In the genomic region with DNA sequence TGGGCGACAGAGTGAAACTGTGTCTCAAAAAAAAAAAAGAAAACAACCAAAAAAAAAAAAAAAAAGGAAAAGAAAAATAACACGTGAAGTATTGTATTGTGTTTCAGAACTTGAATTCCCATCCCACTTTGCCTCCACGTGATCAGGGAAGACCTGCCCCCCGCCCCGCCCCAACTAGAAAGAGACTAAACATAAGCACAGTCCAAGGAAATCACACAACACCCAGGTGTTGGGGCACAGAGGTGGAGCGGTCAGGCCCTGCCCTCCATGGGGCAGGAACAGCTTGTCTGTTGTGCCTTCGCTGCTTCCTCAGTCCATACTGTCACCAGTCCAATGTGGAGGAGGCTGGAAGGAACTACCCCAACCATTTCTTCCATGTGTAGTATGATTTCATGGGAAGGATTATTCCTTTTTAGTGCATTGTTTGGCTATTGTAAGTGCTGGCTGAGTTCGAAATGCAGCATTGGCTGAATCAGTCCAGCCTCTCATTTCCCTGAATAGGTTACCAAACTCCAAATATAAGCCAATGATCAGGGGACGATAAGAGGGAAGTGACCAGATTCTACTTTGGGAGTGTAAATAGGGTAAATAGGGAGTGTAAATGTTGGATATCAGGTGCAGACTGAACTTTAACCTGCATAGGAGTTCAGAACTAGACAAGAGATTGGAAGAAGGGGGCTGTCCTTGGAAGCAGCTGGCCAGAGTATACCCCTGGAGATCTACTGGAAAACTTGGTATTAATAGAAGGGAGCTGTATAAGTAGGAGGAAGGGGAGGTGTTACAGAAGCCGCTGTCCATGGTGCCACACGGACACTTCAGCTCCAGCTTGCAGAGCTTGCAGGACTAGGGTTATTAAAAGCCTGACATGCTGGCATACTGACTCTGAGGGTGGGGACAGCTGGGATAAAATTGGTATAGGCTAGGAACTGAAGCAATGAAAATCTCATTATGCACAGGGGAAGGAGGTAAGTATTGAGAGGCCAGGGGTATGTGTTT, we compare ENCODE assay signal across 2 cellular contexts.
TF ChIP-seq lines count a peak whose summit lies in the region.

No MANE protein-coding gene starts in this region.

TF ChIP-seq in IMR-90, 13 proteins besides CTCF, POLR2A, EP300 and RAD21:
- TF ChIP-seq MAFK (IDR thresholded peaks at IDR 0.05; ENCODE audit: low read depth, low read length) (no peak), MAZ (IDR thresholded peaks at IDR 0.05; ENCODE audit: borderline replicate concordance, low read depth, low read length) (no peak), FOS (IDR thresholded peaks at IDR 0.05; ENCODE audit: low read depth, low read length) (no peak), CEBPB (IDR thresholded peaks at IDR 0.05; ENCODE audit: low read depth, low read length) (no peak), RFX5 (IDR thresholded peaks at IDR 0.05; ENCODE audit: low read depth, low read length) (no peak), BHLHE40 (IDR thresholded peaks at IDR 0.05; ENCODE audit: low read depth, low read length) (no peak), RCOR1 (IDR thresholded peaks at IDR 0.05; ENCODE audit: insufficient replicate concordance, low read length) (no peak), ELK1 (IDR thresholded peaks at IDR 0.05; ENCODE audit: borderline replicate concordance, low read depth, low read length) (no peak), CHD1 (IDR thresholded peaks at IDR 0.05; ENCODE audit: low read depth, low read length) (no peak), SMC3 (IDR thresholded peaks at IDR 0.05; ENCODE audit: low read depth, low read length) (no peak), NFE2L2 (IDR thresholded peaks at IDR 0.05; ENCODE audit: low read depth, low read length) (no peak), MXI1 (IDR thresholded peaks at IDR 0.05; ENCODE audit: borderline replicate concordance, low read depth, low read length) (no peak)
- TF ChIP-seq, protein P1, sequence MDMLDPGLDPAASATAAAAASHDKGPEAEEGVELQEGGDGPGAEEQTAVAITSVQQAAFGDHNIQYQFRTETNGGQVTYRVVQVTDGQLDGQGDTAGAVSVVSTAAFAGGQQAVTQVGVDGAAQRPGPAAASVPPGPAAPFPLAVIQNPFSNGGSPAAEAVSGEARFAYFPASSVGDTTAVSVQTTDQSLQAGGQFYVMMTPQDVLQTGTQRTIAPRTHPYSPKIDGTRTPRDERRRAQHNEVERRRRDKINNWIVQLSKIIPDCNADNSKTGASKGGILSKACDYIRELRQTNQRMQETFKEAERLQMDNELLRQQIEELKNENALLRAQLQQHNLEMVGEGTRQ (IDR thresholded peaks at IDR 0.05; ENCODE audit: low read depth, low read length): no peak
TF ChIP-seq in IMR-90: peak in this region for 0.

TF ChIP-seq in K562, 482 proteins besides CTCF, POLR2A, EP300 and RAD21:
- TF ChIP-seq EHMT2 (IDR thresholded peaks at IDR 0.05) (peak; percentile 87), MIER1 (IDR thresholded peaks at IDR 0.05; ENCODE audit: low read depth) (peak; percentile 45; the same call in 1 of the 2 replicates), ZNF586 (CRISPR knock-in tag; conservative IDR thresholded peaks at IDR 0.05) (no peak), REST (CRISPR knock-in tag; IDR thresholded peaks at IDR 0.05; ENCODE audit: low read depth) (peak; percentile 65; the same call in 1 of the 2 replicates)
- TF ChIP-seq, protein P2, sequence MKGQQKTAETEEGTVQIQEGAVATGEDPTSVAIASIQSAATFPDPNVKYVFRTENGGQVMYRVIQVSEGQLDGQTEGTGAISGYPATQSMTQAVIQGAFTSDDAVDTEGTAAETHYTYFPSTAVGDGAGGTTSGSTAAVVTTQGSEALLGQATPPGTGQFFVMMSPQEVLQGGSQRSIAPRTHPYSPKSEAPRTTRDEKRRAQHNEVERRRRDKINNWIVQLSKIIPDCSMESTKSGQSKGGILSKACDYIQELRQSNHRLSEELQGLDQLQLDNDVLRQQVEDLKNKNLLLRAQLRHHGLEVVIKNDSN (CRISPR knock-in tag; IDR thresholded peaks at IDR 0.05): 0 out of 2 replicates have a peak, but pooled peaks have one; percentile 43
- TF ChIP-seq, protein P3, sequence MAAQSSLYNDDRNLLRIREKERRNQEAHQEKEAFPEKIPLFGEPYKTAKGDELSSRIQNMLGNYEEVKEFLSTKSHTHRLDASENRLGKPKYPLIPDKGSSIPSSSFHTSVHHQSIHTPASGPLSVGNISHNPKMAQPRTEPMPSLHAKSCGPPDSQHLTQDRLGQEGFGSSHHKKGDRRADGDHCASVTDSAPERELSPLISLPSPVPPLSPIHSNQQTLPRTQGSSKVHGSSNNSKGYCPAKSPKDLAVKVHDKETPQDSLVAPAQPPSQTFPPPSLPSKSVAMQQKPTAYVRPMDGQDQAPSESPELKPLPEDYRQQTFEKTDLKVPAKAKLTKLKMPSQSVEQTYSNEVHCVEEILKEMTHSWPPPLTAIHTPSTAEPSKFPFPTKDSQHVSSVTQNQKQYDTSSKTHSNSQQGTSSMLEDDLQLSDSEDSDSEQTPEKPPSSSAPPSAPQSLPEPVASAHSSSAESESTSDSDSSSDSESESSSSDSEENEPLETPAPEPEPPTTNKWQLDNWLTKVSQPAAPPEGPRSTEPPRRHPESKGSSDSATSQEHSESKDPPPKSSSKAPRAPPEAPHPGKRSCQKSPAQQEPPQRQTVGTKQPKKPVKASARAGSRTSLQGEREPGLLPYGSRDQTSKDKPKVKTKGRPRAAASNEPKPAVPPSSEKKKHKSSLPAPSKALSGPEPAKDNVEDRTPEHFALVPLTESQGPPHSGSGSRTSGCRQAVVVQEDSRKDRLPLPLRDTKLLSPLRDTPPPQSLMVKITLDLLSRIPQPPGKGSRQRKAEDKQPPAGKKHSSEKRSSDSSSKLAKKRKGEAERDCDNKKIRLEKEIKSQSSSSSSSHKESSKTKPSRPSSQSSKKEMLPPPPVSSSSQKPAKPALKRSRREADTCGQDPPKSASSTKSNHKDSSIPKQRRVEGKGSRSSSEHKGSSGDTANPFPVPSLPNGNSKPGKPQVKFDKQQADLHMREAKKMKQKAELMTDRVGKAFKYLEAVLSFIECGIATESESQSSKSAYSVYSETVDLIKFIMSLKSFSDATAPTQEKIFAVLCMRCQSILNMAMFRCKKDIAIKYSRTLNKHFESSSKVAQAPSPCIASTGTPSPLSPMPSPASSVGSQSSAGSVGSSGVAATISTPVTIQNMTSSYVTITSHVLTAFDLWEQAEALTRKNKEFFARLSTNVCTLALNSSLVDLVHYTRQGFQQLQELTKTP (IDR thresholded peaks at IDR 0.05; ENCODE audit: low read depth in 1 of 2, partially characterized antibody in 2 of 2): peak in 1 of 2 experiments; percentile 16
- TF ChIP-seq, protein P4, sequence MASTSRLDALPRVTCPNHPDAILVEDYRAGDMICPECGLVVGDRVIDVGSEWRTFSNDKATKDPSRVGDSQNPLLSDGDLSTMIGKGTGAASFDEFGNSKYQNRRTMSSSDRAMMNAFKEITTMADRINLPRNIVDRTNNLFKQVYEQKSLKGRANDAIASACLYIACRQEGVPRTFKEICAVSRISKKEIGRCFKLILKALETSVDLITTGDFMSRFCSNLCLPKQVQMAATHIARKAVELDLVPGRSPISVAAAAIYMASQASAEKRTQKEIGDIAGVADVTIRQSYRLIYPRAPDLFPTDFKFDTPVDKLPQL (IDR thresholded peaks at IDR 0.05; ENCODE audit: extremely low read depth, insufficient read length): no peak
